ENCODE assay signal across 24 cellular contexts in genomic region chr1:29227511-29227910, GRCh38. TPM values are rescaled to one million over a fixed set of nuclear protein-coding genes. Genes with fewer than 3 reads are reported as not detected.
A peak's percentile ranks its signal among the peaks of the same experiment; 100 is the strongest.
DNase-seq lines count a peak whose midpoint lies in the region; ATAC-seq and TF ChIP-seq lines count a peak whose summit lies in the region.
"Had no signal": no experiment of that assay in that cellular context is flagged by ENCODE, and none has a peak within 500 bp of the region (broad histone marks: within the 10 kb centered on the region; RNA-seq: fewer than 3 reads in every experiment).

No MANE protein-coding gene starts in this region.

- peak; percentile 48 for DNase-seq in H7
- DNase-seq in PC-3, result peak; percentile 59
- no peak for DNase-seq in progenitor cell of endocrine pancreas (ENCODE audit: low spot score, unreplicated experiment)
- no peak for DNase-seq in GM13976 (ENCODE audit: low spot score)
- DNase-seq: activated CD4-positive, alpha-beta memory T cell treated with anti-CD3 and anti-CD28 coated beads, Interleukin-2, amount 10 ng/mL, durations not matched to agents 7 days and 5 days; activated CD8-positive, alpha-beta memory T cell treated with anti-CD3 and anti-CD28 coated beads, Interleukin-2, amount 50 U/mL, for 48 hours; activated naive CD4-positive, alpha-beta T cell treated with anti-CD3 and anti-CD28 coated beads, Interleukin-2, amount 50 U/mL, for 16 hours; DMS79 treated with DMSO at 0.1 percent for 48 hours; hypothalamus; left ventricle myocardium inferior; naive thymus-derived CD8-positive, alpha-beta T cell; NCI-H2227 treated with DMSO at 0.1 percent for 48 hours; NCI-H774; occipital lobe; stomach had no signal

- no peak overlapping the region for H3K4me3 Mint-ChIP-seq in progenitor cell of endocrine pancreas (ENCODE audit: low read depth)
- H3K4me3 Mint-ChIP-seq: activated CD4-positive, alpha-beta memory T cell treated with anti-CD3 and anti-CD28 coated beads, Interleukin-2, amount 10 ng/mL, durations not matched to agents 7 days and 5 days had no signal

- H3F3A ChIP-seq in PC-3 (ENCODE audit: low read length, unreplicated experiment), result no peaks in the 10 kb centered on the region

- no peak overlapping the region for H3K4me3 ChIP-seq in H7 (ENCODE audit: insufficient read depth, low read depth, low read length)
- no peak overlapping the region for H3K4me3 ChIP-seq in PC-3 (ENCODE audit: low read length)
- H3K4me3 ChIP-seq: BLaER1 treated with 17β-estradiol and CSF1 and Interleukin-3, amounts not matched to agents 10 nM and 100 nM; cardiac muscle cell; coronary artery; gastroesophageal sphincter; left ventricle myocardium inferior; stomach; tibial nerve had no signal

- no peaks in the 10 kb centered on the region for H3K27me3 Mint-ChIP-seq in progenitor cell of endocrine pancreas
- H3K27me3 Mint-ChIP-seq: activated CD4-positive, alpha-beta memory T cell treated with anti-CD3 and anti-CD28 coated beads, Interleukin-2, amount 10 ng/mL, durations not matched to agents 7 days and 5 days; naive thymus-derived CD8-positive, alpha-beta T cell had no signal

- H3K27ac Mint-ChIP-seq in progenitor cell of endocrine pancreas, result peak overlapping the region; percentile 77
- H3K27ac Mint-ChIP-seq: activated CD4-positive, alpha-beta memory T cell treated with anti-CD3 and anti-CD28 coated beads, Interleukin-2, amount 10 ng/mL, durations not matched to agents 7 days and 5 days had no signal

- peaks cover 10% of the 10 kb centered on the region for H3K4me1 ChIP-seq in PC-3 (ENCODE audit: insufficient read depth, low read length)

- H3K27me3 ChIP-seq in H7 (ENCODE audit: control insufficient read depth, insufficient read depth, low read length), result peaks cover under 1% of the 10 kb centered on the region; the same call in 1 of the 2 replicates
- H3K27me3 ChIP-seq in PC-3 (ENCODE audit: low read length), result no peaks in the 10 kb centered on the region
- H3K27me3 ChIP-seq: BLaER1 treated with 17β-estradiol and CSF1 and Interleukin-3, amounts not matched to agents 10 nM and 100 nM; cardiac muscle cell; gastroesophageal sphincter; stomach; tibial nerve had no signal

- H3K79me2 ChIP-seq in PC-3 (ENCODE audit: low read length), result peaks cover 31% of the 10 kb centered on the region

- no peak for TF ChIP-seq CTCF in PC-3 (conservative IDR thresholded peaks at IDR 0.05; ENCODE audit: low read depth, low read length)
- TF ChIP-seq CTCF in progenitor cell of endocrine pancreas (IDR thresholded peaks at IDR 0.05; ENCODE audit: unreplicated experiment), result no peak
- no peak for TF ChIP-seq CTCF in GM13976 (IDR thresholded peaks at IDR 0.05; ENCODE audit: borderline replicate concordance, control extremely low read depth, extremely low read depth, insufficient read depth, missing control alignments)

- H4K20me1 ChIP-seq in PC-3 (ENCODE audit: low read length), result no peaks in the 10 kb centered on the region

- 0 out of 2 replicates have a peak overlapping the region, but pooled peaks have one; percentile 20 for H3K4me2 ChIP-seq in PC-3 (ENCODE audit: low read length)
- H3K4me2 ChIP-seq: BLaER1 treated with 17β-estradiol and CSF1 and Interleukin-3, amounts not matched to agents 10 nM and 100 nM had no signal

- BruUV-seq in PC-3 (replicated peaks; lab: Mats Ljungman, UMichigan), result no TSS peak

- H3K36me3 Mint-ChIP-seq in progenitor cell of endocrine pancreas (ENCODE audit: insufficient read depth), result no peaks in the 10 kb centered on the region

- in situ Hi-C loops in GM13976 (cut with MboI; ENCODE audit: low sequenced_read_pairs, unreplicated experiment), result loop anchor here (25.0 kb wide), 1 partner anchor 1485 kb away; the partner anchor contains the start of gene MATN1

- H3K9ac ChIP-seq in PC-3 (ENCODE audit: low read length), result peak overlapping the region; percentile 41

- no peaks in the 10 kb centered on the region for H3K9me3 Mint-ChIP-seq in progenitor cell of endocrine pancreas (ENCODE audit: low read depth)
- H3K9me3 Mint-ChIP-seq: activated CD4-positive, alpha-beta memory T cell treated with anti-CD3 and anti-CD28 coated beads, Interleukin-2, amount 10 ng/mL, durations not matched to agents 7 days and 5 days; naive thymus-derived CD8-positive, alpha-beta T cell had no signal

- CTCF ChIA-PET in PC-3 (lab: Charles Lee), result no interaction called here

- no peak overlapping the region for H2AFZ ChIP-seq in PC-3 (ENCODE audit: low read length)

- H3K9me3 ChIP-seq in PC-3 (ENCODE audit: low read length), result no peaks in the 10 kb centered on the region
- H3K9me3 ChIP-seq: BLaER1 treated with 17β-estradiol and CSF1 and Interleukin-3, amounts not matched to agents 10 nM and 100 nM; gastroesophageal sphincter; left ventricle myocardium inferior; stomach; tibial nerve had no signal

- intact Hi-C loops in PC-3 (cut with micrococcal nuclease), result no loop called here

- H3K36me3 ChIP-seq in H7 (replicated peaks; ENCODE audit: control insufficient read depth, insufficient read depth, low read length) (peaks cover 4% of the 10 kb centered on the region), PC-3 (ENCODE audit: low read depth, low read length) (peaks cover 5% of the 10 kb centered on the region; the same call in 1 of the 2 replicates)
- H3K36me3 ChIP-seq: cardiac muscle cell had no signal

- ATAC-seq in PC-3, result peak; percentile 15; the same call in 1 of the 2 replicates
- peak; percentile 48 for ATAC-seq in esophagus mucosa
- ATAC-seq in GM21619 (IDR thresholded peaks at IDR 0.05; ENCODE audit: unreplicated experiment), result no peak
- no peak for ATAC-seq in GM19035 (IDR thresholded peaks at IDR 0.05; ENCODE audit: unreplicated experiment)
- ATAC-seq: gastroesophageal sphincter; naive thymus-derived CD8-positive, alpha-beta T cell had no signal

- POLR2A ChIA-PET in PC-3 (lab: Charles Lee; ENCODE audit: unreplicated experiment), result no interaction called here

- H3K9me2 ChIP-seq in PC-3 (replicated peaks; ENCODE audit: low read length), result no peaks in the 10 kb centered on the region

- H3K27ac ChIP-seq in PC-3 (ENCODE audit: low read length), result peak overlapping the region; percentile 66
- H3K27ac ChIP-seq: BLaER1 treated with 17β-estradiol and CSF1 and Interleukin-3, amounts not matched to agents 10 nM and 100 nM; cardiac muscle cell; coronary artery; gastroesophageal sphincter; HL-60; left ventricle myocardium inferior; stomach; tibial nerve had no signal

- peaks cover 4% of the 10 kb centered on the region for H3K4me1 Mint-ChIP-seq in progenitor cell of endocrine pancreas (ENCODE audit: low read depth)

RNA-seq across cellular contexts. Expression of gene MECR, which starts 3.2 kb away (rescaled TPM):
- total RNA-seq in H7 (2014; rRNA removed; shearing (Covaris generic)), result 62.1 and 71.1 TPM in 2 replicates
- total RNA-seq in PC-3 (2014; rRNA removed) (25.3 and 30.5 TPM in 2 replicates), esophagus mucosa (21.0 TPM), progenitor cell of endocrine pancreas (28.8 and 35.9 TPM in 2 replicates)

RNA-seq across cellular contexts. Expression of gene PTPRU, which starts 8.8 kb away (rescaled TPM):
- total RNA-seq in H7 (2014; rRNA removed; shearing (Covaris generic)), result 24.6 and 28.6 TPM in 2 replicates
- total RNA-seq in PC-3 (2014; rRNA removed) (25.7 and 31.4 TPM in 2 replicates), esophagus mucosa (6.2 TPM), progenitor cell of endocrine pancreas (74.0 and 79.4 TPM in 2 replicates)
- total RNA-seq: naive thymus-derived CD8-positive, alpha-beta T cell had no signal

RNA-seq across cellular contexts. Expression of gene SRSF4, which starts 45.8 kb away (rescaled TPM):
- 62.5 and 76.6 TPM in 2 replicates for total RNA-seq in H7 (2014; rRNA removed; shearing (Covaris generic))
- 62.0 and 78.2 TPM in 2 replicates for total RNA-seq in PC-3 (2014; rRNA removed)
- 47.6 TPM for total RNA-seq in esophagus mucosa
- total RNA-seq in progenitor cell of endocrine pancreas, result 108 and 111 TPM in 2 replicates

Comparison
In these comparisons a context has a peak if more than half of its experiments do, and no peak if none do; other contexts are left out.
1. DNase-seq: peak in H7 (single experiment) and PC-3 (single experiment); none in progenitor cell of endocrine pancreas (single experiment) and GM13976 (single experiment).
2. ATAC-seq: peak in PC-3 (single experiment) and esophagus mucosa (single experiment); none in GM21619 (single experiment) and GM19035 (single experiment).